In genomic region chr7:100685049-100685605, GRCh38 we compare ENCODE assay signal across 1 cellular context.
TF ChIP-seq lines count a peak whose summit lies in the region.

No MANE protein-coding gene starts in this region.

TF ChIP-seq in GM12878, 131 proteins besides CTCF, POLR2A, EP300 and RAD21:
- TF ChIP-seq TAF1 (IDR thresholded peaks at IDR 0.05; ENCODE audit: borderline replicate concordance, low read depth, low read length) (no peak), PRDM15 (CRISPR knock-in tag; IDR thresholded peaks at IDR 0.05) (no peak), POLR2AphosphoS2 (IDR thresholded peaks at IDR 0.05; ENCODE audit: low read depth, low read length) (0 out of 2 replicates have a peak, but pooled peaks have one; percentile 29), LARP7 (IDR thresholded peaks at IDR 0.05) (no peak), MLLT1 (IDR thresholded peaks at IDR 0.05) (no peak), POLR2AphosphoS5 (IDR thresholded peaks at IDR 0.05; ENCODE audit: low read length) (no peak), BCL3 (IDR thresholded peaks at IDR 0.05; ENCODE audit: borderline replicate concordance, insufficient read depth, low read depth, low read length, poor library complexity, severe bottlenecking) (no peak)
